Comparison of ENCODE assay signal across 24 cellular contexts in genomic region chr4:7209699-7210098, GRCh38. TPM values are rescaled to one million over a fixed set of nuclear protein-coding genes. Genes with fewer than 3 reads are reported as not detected.
DNase-seq lines count a peak whose midpoint lies in the region; FAIRE-seq and TF ChIP-seq lines count a peak whose summit lies in the region.
"Had no signal": no experiment of that assay in that cellular context is flagged by ENCODE, and none has a peak within 500 bp of the region (broad histone marks: within the 10 kb centered on the region; RNA-seq: fewer than 3 reads in every experiment).

No MANE protein-coding gene starts in this region.

- H3K4me3 Mint-ChIP-seq in nephron, result peak overlapping the region in 2 of 3 experiments; percentile 3 to 34
- H3K4me3 Mint-ChIP-seq: CD4-positive, CD25-positive, alpha-beta regulatory T cell; H9; HFFc6 had no signal

- no peak for TF ChIP-seq EP300 in transverse colon (IDR thresholded peaks at IDR 0.05; ENCODE audit: low read depth)

- H3K36me3 ChIP-seq in transverse colon, result no peaks in the 10 kb centered on the region
- H3K36me3 ChIP-seq: SJSA1 had no signal

- H3K4me1 ChIP-seq in transverse colon, result peaks cover 4 to 25% (median 15%) of the 10 kb centered on the region in 4 donors

- peaks cover 3% of the 10 kb centered on the region for H3K36me3 Mint-ChIP-seq in nephron (ENCODE audit: low read depth)
- H3K36me3 Mint-ChIP-seq: CD4-positive, CD25-positive, alpha-beta regulatory T cell had no signal

- H3K4me3 ChIP-seq in fibroblast of mammary gland (ENCODE audit: control insufficient read depth, low read depth, low read length) (no peak overlapping the region), transverse colon (no peak overlapping the region)
- H3K4me3 ChIP-seq: SJSA1 had no signal

- DNase-seq in EL (peak; percentile 22), RWPE1 (ENCODE audit: low spot score) (no peak), fibroblast of mammary gland (ENCODE audit: low read depth) (peak; percentile 72), T1000 (lab: John Stamatoyannopoulos, UW) (no peak), H54 (ENCODE audit: insufficient read length, low spot score) (no peak), transverse colon (no peak)
- no peak for DNase-seq in activated CD4-positive, alpha-beta T cell treated with anti-CD3 and anti-CD28 coated beads for 48 hours
- DNase-seq: CD4-positive, CD25-positive, alpha-beta regulatory T cell; DMS79 treated with DMSO at 0.1 percent for 48 hours; H9; HFFc6; KG1; NCI-H1105 treated with DMSO at 0.1 percent for 48 hours; NCI-H2029 treated with DMSO at 0.1 percent for 48 hours; NCI-H345; NCI-H524 treated with DMSO at 0.1 percent for 48 hours; NCI-H82 had no signal

- H3K27ac ChIP-seq in RWPE1 (peak overlapping the region; percentile 85), transverse colon (no peak overlapping the region)
- H3K27ac ChIP-seq: HL-60, SJSA1 had no signal

- peak overlapping the region in 2 of 3 experiments; percentile 56 to 99 for H3K27ac Mint-ChIP-seq in nephron
- H3K27ac Mint-ChIP-seq: CD4-positive, CD25-positive, alpha-beta regulatory T cell; H9; HFFc6 had no signal

- in situ Hi-C loops in transverse colon (cut with MboI; ENCODE audit: low pct_ligation_motif_present in 1 of 4, low pct_unique_long_range_greater_than_20kb in 1 of 4, low sequenced_read_pairs in 3 of 4), result no loop called here

- H3K27me3 Mint-ChIP-seq in nephron (ENCODE audit: low read depth), result no peaks in the 10 kb centered on the region
- H3K27me3 Mint-ChIP-seq: CD4-positive, CD25-positive, alpha-beta regulatory T cell had no signal

- TF ChIP-seq POLR2A in H54 (IDR thresholded peaks at IDR 0.05; ENCODE audit: low read depth, low read length) (no peak), transverse colon (IDR thresholded peaks at IDR 0.05) (no peak)

- H3K27me3 ChIP-seq in transverse colon, result peaks cover 6% of the 10 kb centered on the region
- H3K27me3 ChIP-seq: SJSA1 had no signal

- POLR2A ChIA-PET in RWPE1 (lab: Yijun Ruan, JAX; ENCODE audit: low non-redundant PET), result no interaction called here

- intact Hi-C loops in transverse colon (cut with DNase I; ENCODE audit: low total_unique reads), result no loop called here

- 75 to 100% methylated on average over 3 to 9 of the region's 9 CpGs for WGBS in transverse colon (ENCODE audit: low coverage in 1 of 2), 2 donors

- CTCF ChIA-PET in RWPE1 (lab: Yijun Ruan, JAX), result interaction anchor here (0.7 kb wide), 1 partner anchor 259 kb away, joined by 5 read pairs; no protein-coding TSS in a partner anchor

- H3K4me1 Mint-ChIP-seq in nephron, result peaks cover 57% of the 10 kb centered on the region
- H3K4me1 Mint-ChIP-seq: CD4-positive, CD25-positive, alpha-beta regulatory T cell had no signal

- FAIRE-seq in H54 (lab: Jason Lieb, UNC), result no peak
- FAIRE-seq: GM12891, RCC 7860 had no signal

- TF ChIP-seq CTCF in RWPE1 (conservative IDR thresholded peaks at IDR 0.05; ENCODE audit: low read depth) (no peak), fibroblast of mammary gland (conservative IDR thresholded peaks at IDR 0.05; ENCODE audit: control insufficient read depth, insufficient read depth, low read depth, low read length) (no peak), nephron (IDR thresholded peaks at IDR 0.05; ENCODE audit: unreplicated experiment in 3 of 3) (no peak), transverse colon (IDR thresholded peaks at IDR 0.05) (no peak)

- H3K9me3 ChIP-seq in transverse colon, result peaks cover 0 to 5% of the 10 kb centered on the region in 2 donors
- H3K9me3 ChIP-seq: SJSA1 had no signal

- H3K9me3 Mint-ChIP-seq in nephron, result no peaks in the 10 kb centered on the region

RNA-seq across cellular contexts. Expression of gene SORCS2, which starts 17.4 kb away (rescaled TPM):
- 1 to 10 TPM in 1 of 4 donors, under 1 TPM in 2, not detected in 1; 0.48 to 1.8 (median 0.68) TPM for total RNA-seq in transverse colon
- total RNA-seq: CD4-positive, CD25-positive, alpha-beta regulatory T cell; G401; HT-29 had no signal

Comparison
In these comparisons a context has a peak if more than half of its experiments do, and no peak if none do; other contexts are left out.
1. DNase-seq: peak in EL (single experiment) and fibroblast of mammary gland (single experiment); none in RWPE1 (single experiment), T1000 (single experiment), H54 (single experiment), activated CD4-positive, alpha-beta T cell treated with anti-CD3 and anti-CD28 coated beads for 48 hours (single experiment) and transverse colon (single experiment).